Comparison of ENCODE assay signal across 11 cellular contexts in the genomic region with DNA sequence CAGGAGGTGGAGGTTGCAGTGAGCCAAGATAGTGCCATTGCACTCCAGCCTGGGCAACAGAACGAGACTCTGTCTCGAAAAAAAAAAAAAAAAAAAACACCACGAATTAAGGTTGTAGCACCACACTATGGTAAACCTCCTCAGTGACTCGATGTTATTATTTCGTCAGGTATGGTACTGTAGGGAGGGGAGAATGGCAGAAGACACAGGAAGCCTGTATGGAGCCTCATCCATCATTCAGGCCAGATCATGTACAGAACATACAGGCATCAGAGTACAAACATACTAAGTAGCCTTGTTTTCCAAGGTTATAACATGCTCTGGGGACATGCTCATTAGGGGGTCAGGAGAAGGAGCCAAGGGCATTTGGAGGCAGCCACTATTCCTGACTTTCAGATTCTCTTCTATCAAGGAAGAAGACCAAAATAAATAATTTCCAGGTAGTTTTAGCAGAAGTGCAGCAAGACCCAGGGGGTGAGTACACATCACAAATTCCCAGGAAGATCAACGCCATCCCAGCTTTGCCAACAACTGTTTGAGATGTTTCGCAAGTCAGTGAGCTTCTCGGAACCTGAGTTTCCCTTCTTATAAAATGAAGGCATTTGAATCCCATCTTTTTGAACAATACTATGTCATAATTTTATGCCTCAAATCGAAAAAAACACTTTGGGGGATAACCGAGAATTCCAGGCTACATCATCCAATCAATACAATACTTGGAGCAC.
DNase-seq lines count a peak whose midpoint lies in the region; ATAC-seq and TF ChIP-seq lines count a peak whose summit lies in the region.
"Had no signal": no experiment of that assay in that cellular context is flagged by ENCODE, and none has a peak within 500 bp of the region (broad histone marks: within the 10 kb centered on the region; RNA-seq: fewer than 3 reads in every experiment).

No MANE protein-coding gene starts in this region.

- peak overlapping the region; percentile 74 for H3K4me2 ChIP-seq in PC-3 (ENCODE audit: low read length)

- no peaks in the 10 kb centered on the region for H3K27me3 Mint-ChIP-seq in osteocyte (ENCODE audit: unreplicated experiment)

- peak overlapping the region; percentile 96 for H3K27ac Mint-ChIP-seq in osteocyte (ENCODE audit: unreplicated experiment)

- POLR2A ChIA-PET in PC-3 (lab: Charles Lee; ENCODE audit: unreplicated experiment): interaction anchor here (0.6 to 0.7 kb wide), 3 partner anchors 33 to 78 kb away, joined by 3 to 8 read pairs (median 3); no protein-coding TSS in a partner anchor

- no peaks in the 10 kb centered on the region for H3K9me2 ChIP-seq in PC-3 (replicated peaks; ENCODE audit: low read length)

- no peaks in the 10 kb centered on the region for H3K27me3 ChIP-seq in PC-3 (ENCODE audit: low read length)
- no peaks in the 10 kb centered on the region for H3K27me3 ChIP-seq in prostate gland (replicated peaks; ENCODE audit: insufficient read depth)
- H3K27me3 ChIP-seq: heart left ventricle, transverse colon had no signal

- peak; percentile 29 for ATAC-seq in PC-3
- ATAC-seq in HG03571 (IDR thresholded peaks at IDR 0.05; ENCODE audit: unreplicated experiment): no peak

- H3K4me3 ChIP-seq in PC-3 (ENCODE audit: low read length) (peak overlapping the region; percentile 57), prostate gland (no peak overlapping the region)
- H3K4me3 ChIP-seq: heart left ventricle, transverse colon had no signal

- H3K27ac ChIP-seq in PC-3 (ENCODE audit: low read length) (peak overlapping the region; percentile 89), prostate gland (no peak overlapping the region)
- H3K27ac ChIP-seq: heart left ventricle, transverse colon had no signal

- no peaks in the 10 kb centered on the region for H3K9me3 ChIP-seq in PC-3 (ENCODE audit: low read length)
- no peaks in the 10 kb centered on the region for H3K9me3 ChIP-seq in prostate gland
- H3K9me3 ChIP-seq: heart left ventricle, transverse colon had no signal

- CTCF ChIA-PET in PC-3 (lab: Charles Lee): no interaction called here

- H3K36me3 ChIP-seq in PC-3 (ENCODE audit: low read depth, low read length) (no peaks in the 10 kb centered on the region), prostate gland (no peaks in the 10 kb centered on the region)
- H3K36me3 ChIP-seq: heart left ventricle, transverse colon had no signal

- H3K9ac ChIP-seq in PC-3 (ENCODE audit: low read length): peak overlapping the region; percentile 28

- peak; percentile 57 for DNase-seq in Daoy (ENCODE audit: low read depth)
- peak; percentile 77 for DNase-seq in PC-3
- peak; percentile 27 for DNase-seq in dedifferentiated amniotic fluid mesenchymal stem cell (ENCODE audit: extremely low spot score)
- no peak for DNase-seq in osteocyte (ENCODE audit: extremely low spot score, unreplicated experiment)
- no peak for DNase-seq in Kasumi-1 (lab: John Stamatoyannopoulos, UW)
- DNase-seq in prostate gland (ENCODE audit: low spot score): no peak
- no peak for DNase-seq in hypothalamus (lab: John Stamatoyannopoulos, UW)
- DNase-seq: stimulated activated CD4-positive, alpha-beta T cell treated with anti-CD3 and anti-CD28 coated beads, Interleukin-2, amount 100 ng/mL, for 48 hours; transverse colon had no signal

- H3K79me2 ChIP-seq in PC-3 (ENCODE audit: low read length): no peaks in the 10 kb centered on the region

- intact Hi-C loops in PC-3 (cut with micrococcal nuclease): loop anchor here (2.0 to 5.0 kb wide), 3 partner anchors 33 to 77 kb away; no protein-coding TSS in a partner anchor
- intact Hi-C loops in prostate gland (cut with DNase I): no loop called here

- no peaks in the 10 kb centered on the region for H3F3A ChIP-seq in PC-3 (ENCODE audit: low read length, unreplicated experiment)

- no peak for TF ChIP-seq POLR2A in prostate gland (IDR thresholded peaks at IDR 0.05)

- no peak for TF ChIP-seq CTCF in PC-3 (conservative IDR thresholded peaks at IDR 0.05; ENCODE audit: low read depth, low read length)
- TF ChIP-seq CTCF in osteocyte (IDR thresholded peaks at IDR 0.05): no peak
- TF ChIP-seq CTCF in prostate gland (IDR thresholded peaks at IDR 0.05): no peak

- peaks cover 59% of the 10 kb centered on the region for H3K4me1 Mint-ChIP-seq in osteocyte (ENCODE audit: unreplicated experiment)

- WGBS in prostate gland: 87% methylated on average over 10 of the region's 10 CpGs

- TSS peak; percentile 62 for BruUV-seq in PC-3 (replicated peaks; lab: Mats Ljungman, UMichigan)

- no peaks in the 10 kb centered on the region for H4K20me1 ChIP-seq in PC-3 (ENCODE audit: low read length)

- peak overlapping the region; percentile 51 for H3K4me3 Mint-ChIP-seq in osteocyte (ENCODE audit: unreplicated experiment)

- H3K4me1 ChIP-seq in PC-3 (ENCODE audit: insufficient read depth, low read length) (peaks cover 22% of the 10 kb centered on the region), prostate gland (replicated peaks) (no peaks in the 10 kb centered on the region)
- H3K4me1 ChIP-seq: transverse colon had no signal

- no peaks in the 10 kb centered on the region for H3K9me3 Mint-ChIP-seq in osteocyte (ENCODE audit: unreplicated experiment)

- H2AFZ ChIP-seq in PC-3 (ENCODE audit: low read length): peak overlapping the region; percentile 77

- H3K36me3 Mint-ChIP-seq in osteocyte (ENCODE audit: unreplicated experiment): peaks cover 21% of the 10 kb centered on the region

Comparison
In these comparisons a context has a peak if more than half of its experiments do, and no peak if none do; other contexts are left out.
1. DNase-seq: peak in Daoy (single experiment), PC-3 (single experiment) and dedifferentiated amniotic fluid mesenchymal stem cell (single experiment); none in osteocyte (single experiment), Kasumi-1 (0 of 2), prostate gland (single experiment) and hypothalamus (0 of 51).